ENCODE assay signal across 8 cellular contexts in the genomic region with DNA sequence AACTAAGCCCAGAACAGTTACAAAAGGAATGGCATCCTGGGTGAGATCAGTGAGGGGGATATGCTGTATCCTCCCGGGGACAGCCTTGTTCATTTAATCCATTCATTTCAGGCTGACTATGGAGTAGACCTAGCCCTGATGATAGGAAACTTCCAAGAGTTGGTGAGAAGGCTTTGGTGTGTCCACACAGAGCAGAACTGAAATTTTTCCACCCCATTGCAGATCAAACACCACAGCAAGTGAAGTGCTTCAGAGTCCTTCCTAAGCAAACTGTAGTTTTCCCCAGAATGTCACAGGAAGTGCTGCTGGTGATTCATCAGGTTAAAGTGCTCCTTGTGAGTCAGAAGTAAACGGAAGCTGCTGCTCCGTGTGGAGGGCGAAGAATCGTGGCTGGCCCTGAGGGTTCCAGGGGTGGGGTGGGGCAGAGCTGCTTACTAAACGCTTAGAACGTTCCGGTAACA.
DNase-seq lines count a peak whose midpoint lies in the region; ATAC-seq lines count a peak whose summit lies in the region.

No MANE protein-coding gene starts in this region.

- H3K9me3 Mint-ChIP-seq in natural killer cell treated with Interleukin-12 subunit alpha and Interleukin-12 subunit beta and Interleukin-15 and Interleukin-18, amount 100 ng/mL, for 72 hours = no peaks in the 10 kb centered on the region

- DNase-seq in activated CD4-positive, alpha-beta T cell treated with anti-CD3 and anti-CD28 coated beads, Interleukin-2, amount 50 U/mL, for 4 hours = peak; percentile 81 to 85
- peak; percentile 84 for DNase-seq in natural killer cell treated with Interleukin-12 subunit alpha and Interleukin-12 subunit beta and Interleukin-15 and Interleukin-18, amount 100 ng/mL, for 72 hours (ENCODE audit: low spot score)
- no peak for DNase-seq in head of caudate nucleus

- no peaks in the 10 kb centered on the region for H3K36me3 ChIP-seq in KOPT-K1 (ENCODE audit: insufficient read depth, low read length)
- no peaks in the 10 kb centered on the region for H3K36me3 ChIP-seq in duodenal mucosa (ENCODE audit: control insufficient read depth in 1 of 2, insufficient read depth in 2 of 2, low read length in 2 of 2)

- H3K36me3 Mint-ChIP-seq in natural killer cell treated with Interleukin-12 subunit alpha and Interleukin-12 subunit beta and Interleukin-15 and Interleukin-18, amount 100 ng/mL, for 72 hours = no peaks in the 10 kb centered on the region

- ATAC-seq in GM18508 (IDR thresholded peaks at IDR 0.05; ENCODE audit: insufficient read depth, unreplicated experiment) = peak; percentile 48
- peak; percentile 91 to 92 for ATAC-seq in natural killer cell treated with Interleukin-12 subunit alpha and Interleukin-12 subunit beta and Interleukin-15 and Interleukin-18, amount 100 ng/mL, for 72 hours
- no peak for ATAC-seq in GM19035 (IDR thresholded peaks at IDR 0.05; ENCODE audit: unreplicated experiment)

- H3K27me3 Mint-ChIP-seq in natural killer cell treated with Interleukin-12 subunit alpha and Interleukin-12 subunit beta and Interleukin-15 and Interleukin-18, amount 100 ng/mL, for 72 hours = peaks cover 18 to 21% of the 10 kb centered on the region in 2 donors

- H3K4me1 ChIP-seq in duodenal mucosa (ENCODE audit: control insufficient read depth in 1 of 2, insufficient read depth in 2 of 2, low read length in 2 of 2) = peaks cover 23 to 27% of the 10 kb centered on the region in 2 donors

- peak overlapping the region; percentile 42 for H3K27ac ChIP-seq in KOPT-K1 (ENCODE audit: low read depth, low read length, poor library complexity, severe bottlenecking)
- peak overlapping the region; percentile 85 for H3K27ac ChIP-seq in duodenal mucosa (ENCODE audit: low read depth, low read length)
- peak overlapping the region; percentile 58 for H3K27ac ChIP-seq in temporal lobe (ENCODE audit: low read depth, low read length)

- H3K4me1 Mint-ChIP-seq in natural killer cell treated with Interleukin-12 subunit alpha and Interleukin-12 subunit beta and Interleukin-15 and Interleukin-18, amount 100 ng/mL, for 72 hours (ENCODE audit: low read depth in 2 of 2) = peaks cover 15 to 22% of the 10 kb centered on the region in 2 donors

- no peaks in the 10 kb centered on the region for H3K27me3 ChIP-seq in duodenal mucosa (ENCODE audit: control insufficient read depth in 1 of 2, insufficient read depth in 2 of 2, low read length in 2 of 2)

- H3K9me3 ChIP-seq in KOPT-K1 (ENCODE audit: insufficient read depth, low read length, poor library complexity, severe bottlenecking) (no peaks in the 10 kb centered on the region), duodenal mucosa (ENCODE audit: control insufficient read depth in 1 of 2, low read length in 2 of 2) (no peaks in the 10 kb centered on the region)

- H3K4me3 ChIP-seq in duodenal mucosa (ENCODE audit: low read depth in 1 of 2, low read length in 2 of 2) = peak overlapping the region; percentile 5 to 38

- peak overlapping the region; percentile 58 for H3K4me3 Mint-ChIP-seq in natural killer cell treated with Interleukin-12 subunit alpha and Interleukin-12 subunit beta and Interleukin-15 and Interleukin-18, amount 100 ng/mL, for 72 hours

- H3K9ac ChIP-seq in duodenal mucosa (ENCODE audit: low read depth in 1 of 2, low read length in 2 of 2) = peak overlapping the region; percentile 38 to 51

- peak overlapping the region; percentile 80 to 90 for H3K27ac Mint-ChIP-seq in natural killer cell treated with Interleukin-12 subunit alpha and Interleukin-12 subunit beta and Interleukin-15 and Interleukin-18, amount 100 ng/mL, for 72 hours

- intact Hi-C loops in head of caudate nucleus (cut with DNase I) = no loop called here

Comparison
In these comparisons a context has a peak if more than half of its experiments do, and no peak if none do; other contexts are left out.
1. DNase-seq: peak in activated CD4-positive, alpha-beta T cell treated with anti-CD3 and anti-CD28 coated beads, Interleukin-2, amount 50 U/mL, for 4 hours (2 of 2) and natural killer cell treated with Interleukin-12 subunit alpha and Interleukin-12 subunit beta and Interleukin-15 and Interleukin-18, amount 100 ng/mL, for 72 hours (single experiment); none in head of caudate nucleus (0 of 42).
2. Peak in every context shown above with its lines, with median percentiles within 50 percentile points of each other: H3K27ac ChIP-seq.